23 cellular contexts compared by ENCODE assay signal in the genomic region with DNA sequence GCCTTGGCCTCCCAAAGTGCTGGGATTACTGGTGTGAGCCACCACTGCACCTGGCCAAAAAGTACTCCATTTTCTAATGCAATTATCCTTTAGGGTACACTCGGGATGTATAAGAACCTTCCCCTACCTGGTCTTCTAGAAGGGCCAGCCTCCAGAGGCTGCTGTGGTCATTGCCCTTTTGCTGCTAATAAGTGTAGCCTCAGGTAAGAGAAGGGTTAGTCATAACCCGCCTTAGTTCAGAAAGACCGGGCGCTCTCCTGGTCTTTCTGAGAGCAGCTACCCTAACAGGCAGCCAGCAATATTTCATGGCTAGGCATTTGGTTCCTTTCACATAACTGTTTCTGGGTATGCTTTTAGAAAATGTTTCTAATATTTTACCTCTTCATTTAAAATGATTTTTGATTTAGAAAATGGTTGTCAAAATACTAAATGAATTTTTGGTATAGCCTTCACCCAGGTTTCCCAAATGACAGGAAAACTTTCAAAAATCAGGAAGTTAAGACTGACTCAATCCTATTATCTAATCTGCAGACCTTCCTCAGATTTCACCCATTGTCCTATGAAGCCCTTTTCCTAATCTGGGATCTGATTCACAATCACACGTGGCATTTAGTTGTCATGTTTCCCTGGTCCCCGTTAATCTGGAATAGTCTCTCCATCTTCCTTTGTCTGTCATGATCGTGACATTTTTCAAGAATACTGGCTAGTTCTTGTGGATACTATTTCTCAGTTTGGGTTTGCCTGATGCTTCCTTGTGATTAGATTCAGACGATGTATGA.
"Had no signal": no experiment of that assay in that cellular context is flagged by ENCODE, and none has a peak within 500 bp of the region (broad histone marks: within the 10 kb centered on the region; RNA-seq: fewer than 3 reads in every experiment).

No MANE protein-coding gene starts in this region.

- H3K27ac ChIP-seq: ascending aorta, coronary artery, left ventricle myocardium inferior, ovary, prostate gland, right atrium auricular region, spleen, testis, VCaP had no signal

- DNase-seq: activated CD4-positive, alpha-beta memory T cell treated with anti-CD3 and anti-CD28 coated beads, Interleukin-2, amount 10 ng/mL, durations not matched to agents 7 days and 5 days; activated CD4-positive, alpha-beta T cell treated with anti-CD3 and anti-CD28 coated beads, Interleukin-2, amount 10 ng/mL, durations not matched to agents 24 days and 14 days; activated gamma-delta T cell; cerebellar nuclear complex; hippocampal formation; left ventricle myocardium inferior; mammary epithelial cell; midbrain; natural killer cell; ovary; spleen; stimulated activated CD4-positive, alpha-beta T cell treated with anti-CD3 and anti-CD28 coated beads, Interleukin-4, amount 100 ng/mL, for 1 hour; stimulated activated naive CD4-positive, alpha-beta T cell; T-cell; testis had no signal

- ATAC-seq: activated CD4-positive, CD25-positive, alpha-beta regulatory T cell treated with anti-CD3 and anti-CD28 coated beads, Interleukin-2, amount 50 U/mL, for 24 hours; activated naive CD4-positive, alpha-beta T cell treated with anti-CD3 and anti-CD28 coated beads, Interleukin-2, amount 50 U/mL, for 72 hours; esophagus mucosa; natural killer cell; T-cell had no signal

- H3K4me1 ChIP-seq: ascending aorta, left ventricle myocardium inferior, prostate gland, right atrium auricular region, testis had no signal

- H3K27me3 ChIP-seq: ascending aorta, ovary, right atrium auricular region, spleen, testis had no signal

- H3K36me3 ChIP-seq: ascending aorta, left ventricle myocardium inferior, ovary, prostate gland, right atrium auricular region, spleen had no signal

- H3K9me3 ChIP-seq: ascending aorta, ovary, prostate gland, right atrium auricular region, testis had no signal

- H3K4me3 ChIP-seq: ascending aorta, coronary artery, left ventricle myocardium inferior, ovary, prostate gland, right atrium auricular region, spleen, testis had no signal
